In the genomic region with DNA sequence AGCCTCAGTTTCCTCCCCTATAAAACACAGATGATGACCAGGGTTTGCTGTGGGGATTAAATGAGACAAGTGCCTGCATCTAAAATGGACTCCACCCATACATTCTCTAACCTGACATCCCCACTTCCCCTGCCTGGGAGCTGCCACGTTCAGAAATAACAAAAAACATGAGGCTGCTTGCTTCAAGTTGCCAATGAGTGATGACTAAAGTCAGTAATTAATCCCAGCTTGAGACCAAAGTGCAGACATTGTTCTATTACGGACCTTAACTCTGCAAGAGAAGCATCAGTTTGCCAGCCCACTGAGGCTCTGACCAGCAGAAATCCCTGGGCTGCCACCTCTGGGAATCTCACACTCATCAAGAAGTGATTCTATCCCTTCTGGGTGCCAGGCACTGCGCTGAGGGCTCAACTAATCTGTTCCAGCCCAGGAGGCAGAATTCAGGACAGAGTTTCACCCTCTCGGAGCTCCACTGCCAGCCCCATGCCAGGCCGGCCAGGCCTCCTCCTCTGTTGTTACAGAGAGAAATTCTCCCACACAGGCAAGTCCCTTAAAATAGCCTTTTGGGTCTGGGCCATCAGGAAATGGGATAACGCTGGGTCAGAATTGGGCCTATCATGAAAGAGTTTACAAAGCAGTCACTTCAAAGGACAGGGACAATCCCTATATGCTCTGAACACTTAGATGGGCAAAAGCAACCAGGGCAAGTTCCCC, we compare ENCODE assay signal across 13 cellular contexts. TPM values are rescaled to one million over a fixed set of nuclear protein-coding genes. Genes with fewer than 3 reads are reported as not detected.
A peak's percentile ranks its signal among the peaks of the same experiment; 100 is the strongest.
DNase-seq lines count a peak whose midpoint lies in the region; ATAC-seq, FAIRE-seq and TF ChIP-seq lines count a peak whose summit lies in the region.
"Had no signal": no experiment of that assay in that cellular context is flagged by ENCODE, and none has a peak within 500 bp of the region (broad histone marks: within the 10 kb centered on the region; RNA-seq: fewer than 3 reads in every experiment).

No MANE protein-coding gene starts in this region.

- WGBS in GM23248 (ENCODE audit: low coverage in 1 of 2, low lambda C conversion rate in 2 of 2, missing lambda C conversion rate in 2 of 2), 2 experiments, result 9 to 11% methylated on average over 6 of the region's 6 CpGs
- WGBS in H1 (ENCODE audit: extremely low coverage in 1 of 2, insufficient coverage in 1 of 2, insufficient read length in 1 of 2, insufficient replicate concordance in 2 of 2, low coverage in 1 of 2, low lambda C conversion rate in 2 of 2, missing lambda C conversion rate in 1 of 2), 2 experiments, result 89% methylated on average over 6 of the region's 6 CpGs; no CpG with 5 or more reads in 1 of the 2 experiments
- 52% methylated on average over 6 of the region's 6 CpGs for WGBS in smooth muscle cell (ENCODE audit: low lambda C conversion rate)

- H3K36me3 ChIP-seq in GM23248 (ENCODE audit: low read depth) (no peaks in the 10 kb centered on the region), H1 (ENCODE audit: control insufficient read depth in 2 of 4, insufficient read depth in 4 of 4, low read length in 3 of 4) (no peaks in the 10 kb centered on the region), smooth muscle cell (ENCODE audit: low read depth) (no peaks in the 10 kb centered on the region)

- no peak overlapping the region; the same call in 1 of the 2 replicates for H4K8ac ChIP-seq in H1 (ENCODE audit: extremely low read depth, insufficient read depth, low read length)

- no peak overlapping the region for H3K18ac ChIP-seq in H1 (ENCODE audit: extremely low read depth, low read length)

- H4K91ac ChIP-seq in H1 (replicated peaks; ENCODE audit: insufficient read length, low read length), result no peak overlapping the region

- H4K20me1 ChIP-seq in GM23248 (ENCODE audit: insufficient read depth) (no peaks in the 10 kb centered on the region), H1 (replicated peaks in 1 of 2; ENCODE audit: control insufficient read depth in 1 of 2, insufficient read depth in 2 of 2, low read length in 2 of 2) (no peaks in the 10 kb centered on the region), smooth muscle cell (ENCODE audit: low read depth) (peaks cover 96% of the 10 kb centered on the region)

- no peaks in the 10 kb centered on the region for H3K23me2 ChIP-seq in H1 (ENCODE audit: low read depth, low read length)

- H2BK5ac ChIP-seq in H1 (ENCODE audit: low read depth, low read length), result no peak overlapping the region

- H3K9me3 ChIP-seq in GM23248 (ENCODE audit: low read depth), result no peaks in the 10 kb centered on the region
- no peaks in the 10 kb centered on the region for H3K9me3 ChIP-seq in H1 (ENCODE audit: insufficient read depth in 2 of 2, low read depth in 1 of 2, low read length in 1 of 2)
- H3K9me3 ChIP-seq in smooth muscle cell (replicated peaks; ENCODE audit: low read depth), result no peaks in the 10 kb centered on the region

- H3K27me3 ChIP-seq in GM23248 (replicated peaks; ENCODE audit: insufficient read depth) (no peaks in the 10 kb centered on the region), H1 (replicated peaks in 1 of 4; ENCODE audit: control insufficient read depth in 3 of 4, extremely low read depth in 1 of 4, insufficient read depth in 3 of 4, low read length in 3 of 4) (no peaks in the 10 kb centered on the region), smooth muscle cell (ENCODE audit: low read depth) (no peaks in the 10 kb centered on the region)

- H3K27ac ChIP-seq in GM23248 (peak overlapping the region; percentile 89), H1 (ENCODE audit: low read depth, low read length) (no peak overlapping the region), smooth muscle cell (ENCODE audit: low read depth) (peak overlapping the region; percentile 28)

- H3K4me3 ChIP-seq in GM23248 (no peak overlapping the region), H1 (ENCODE audit: extremely low read depth in 1 of 4, insufficient read depth in 2 of 4, low read depth in 3 of 4, low read length in 4 of 4) (no peak overlapping the region), smooth muscle cell (no peak overlapping the region)

- H2BK15ac ChIP-seq in H1 (ENCODE audit: low read length), result no peak overlapping the region

- CTCF ChIA-PET in H1 (lab: Charles Lee; ENCODE audit: partially characterized antibody), result interaction anchor here (0.7 to 2.9 kb wide), 7 partner anchors 11 to 107 kb away, joined by 3 to 14 read pairs (median 3); a partner anchor contains a TSS

- H3F3A ChIP-seq in GM23248 (ENCODE audit: insufficient read depth) (peaks cover 35% of the 10 kb centered on the region), smooth muscle cell (ENCODE audit: low read depth) (no peaks in the 10 kb centered on the region)

- peaks cover 73% of the 10 kb centered on the region for H3K79me2 ChIP-seq in GM23248 (ENCODE audit: insufficient read depth)
- no peaks in the 10 kb centered on the region for H3K79me2 ChIP-seq in H1 (ENCODE audit: control insufficient read depth in 1 of 2, insufficient read depth in 2 of 2, low read length in 2 of 2)
- peaks cover 99% of the 10 kb centered on the region for H3K79me2 ChIP-seq in smooth muscle cell (ENCODE audit: low read depth)

- TF ChIP-seq RAD21 in H1 (IDR thresholded peaks at IDR 0.05 in 1 of 2, conservative IDR thresholded peaks at IDR 0.05 in 1 of 2; ENCODE audit: low read depth in 2 of 2, low read length in 2 of 2), result no peak

- no peaks in the 10 kb centered on the region for H3K27me3 Mint-ChIP-seq in activated naive CD8-positive, alpha-beta T cell treated with anti-CD3 and anti-CD28 coated beads for 36 hours

- TF ChIP-seq POLR2A in H1 (IDR thresholded peaks at IDR 0.05; ENCODE audit: control extremely low read depth in 1 of 2, low read depth in 2 of 2, low read length in 2 of 2), result no peak

- no peaks in the 10 kb centered on the region for H3K36me3 Mint-ChIP-seq in activated naive CD8-positive, alpha-beta T cell treated with anti-CD3 and anti-CD28 coated beads for 36 hours

- DNase-seq in GM23248 (peak; percentile 87), H1 (ENCODE audit: low read depth in 1 of 2, low spot score in 2 of 2) (no peak), left colon (peak in 1 of 2 donors; percentile 44), smooth muscle cell (lab: John Stamatoyannopoulos, UW; ENCODE audit: unreplicated experiment) (no peak), A172 (ENCODE audit: low spot score) (no peak)
- DNase-seq in activated naive CD8-positive, alpha-beta T cell treated with anti-CD3 and anti-CD28 coated beads for 36 hours, result no peak
- DNase-seq in NK-92 treated with Interleukin-12 subunit alpha and Interleukin-12 subunit beta, amount 100 ng/mL, for 24 hours (lab: John Stamatoyannopoulos, UW), result no peak
- DNase-seq: central memory CD4-positive, alpha-beta T cell; midbrain; NCI-H1092; NCI-H526 treated with DMSO at 0.1 percent for 48 hours had no signal

- H2AFZ ChIP-seq in GM23248 (peak overlapping the region; percentile 44; the same call in 1 of the 2 replicates), H1 (ENCODE audit: low read length) (no peak overlapping the region), smooth muscle cell (ENCODE audit: low read depth) (no peak overlapping the region)

- H3K9ac ChIP-seq in GM23248 (peak overlapping the region; percentile 74), H1 (replicated peaks in 1 of 4; ENCODE audit: extremely low read depth in 1 of 4, low read depth in 3 of 4, low read length in 3 of 4) (no peak overlapping the region), smooth muscle cell (ENCODE audit: low read depth) (no peak overlapping the region)

- no peak overlapping the region for H3K23ac ChIP-seq in H1 (ENCODE audit: insufficient read length)

- H2BK20ac ChIP-seq in H1 (ENCODE audit: low read length), result 0 out of 2 replicates have a peak overlapping the region, but pooled peaks have one; percentile 32

- intact Hi-C loops in left colon (cut with DNase I, micrococcal nuclease), result loop anchor here in 1 of 2 donors (5.0 kb wide), 1 partner anchor 52 kb away; no protein-coding TSS in a partner anchor

- POLR2A ChIA-PET in H1 (lab: Charles Lee; ENCODE audit: partially characterized antibody), result interaction anchor here (1.4 kb wide), 1 partner anchor 11 kb away, joined by 6 read pairs; a partner anchor contains a TSS

- TF ChIP-seq CTCF in H1 (IDR thresholded peaks at IDR 0.05; ENCODE audit: control extremely low read depth in 1 of 3, insufficient read depth in 1 of 3, low read depth in 1 of 3, low read length in 3 of 3) (no peak), smooth muscle cell (IDR thresholded peaks at IDR 0.05; ENCODE audit: borderline replicate concordance, insufficient read depth, poor library complexity, severe bottlenecking) (no peak)

- H3K4me2 ChIP-seq in GM23248 (ENCODE audit: unreplicated experiment) (peak overlapping the region; percentile 58), H1 (ENCODE audit: insufficient read depth in 1 of 2, low read depth in 2 of 2, low read length in 2 of 2) (no peak overlapping the region), smooth muscle cell (no peak overlapping the region)

- H3K27ac Mint-ChIP-seq in activated naive CD8-positive, alpha-beta T cell treated with anti-CD3 and anti-CD28 coated beads for 36 hours, result no peak overlapping the region
- H3K27ac Mint-ChIP-seq: activated T-helper 1 cell treated with anti-CD3 and anti-CD28 coated beads, Interleukin-12 subunit alpha, Interleukin-12 subunit beta, Interleukin-2, Interleukin-4 antibody, amounts not matched to agents 30 ng/mL and 10 ng/mL and 1 ng/mL, durations not matched to agents 14 hours and 24 hours and 36 hours had no signal

- TF ChIP-seq EP300 in H1 (IDR thresholded peaks at IDR 0.05; ENCODE audit: borderline replicate concordance in 1 of 2, low read depth in 2 of 2, low read length in 2 of 2), result no peak

- H3K56ac ChIP-seq in H1 (replicated peaks; ENCODE audit: insufficient read length, low read depth, low read length), result no peak overlapping the region

- H3K4me3 Mint-ChIP-seq in activated naive CD8-positive, alpha-beta T cell treated with anti-CD3 and anti-CD28 coated beads for 36 hours, result no peak overlapping the region
- H3K4me3 Mint-ChIP-seq: activated T-helper 1 cell treated with anti-CD3 and anti-CD28 coated beads, Interleukin-12 subunit alpha, Interleukin-12 subunit beta, Interleukin-2, Interleukin-4 antibody, amounts not matched to agents 30 ng/mL and 10 ng/mL and 1 ng/mL, durations not matched to agents 14 hours and 24 hours and 36 hours had no signal

- peak; percentile 22 for ATAC-seq in left colon
- no peak for ATAC-seq in GM19452 (IDR thresholded peaks at IDR 0.05; ENCODE audit: unreplicated experiment)

- H3K14ac ChIP-seq in H1 (ENCODE audit: insufficient read length), result no peak overlapping the region

- no peak overlapping the region for H2AK5ac ChIP-seq in H1 (ENCODE audit: low read depth, low read length)

- in situ Hi-C loops in GM23248 (cut with MboI), result no loop called here

- no peaks in the 10 kb centered on the region for H3K9me2 ChIP-seq in GM23248 (ENCODE audit: insufficient read depth)

- no peak overlapping the region for H2BK12ac ChIP-seq in H1 (ENCODE audit: low read depth, low read length)

- FAIRE-seq in H1 (lab: Jason Lieb, UNC), result no peak

- H4K5ac ChIP-seq in H1 (ENCODE audit: insufficient read length, low read depth, low read length), result no peak overlapping the region

- H3K9me3 Mint-ChIP-seq in activated naive CD8-positive, alpha-beta T cell treated with anti-CD3 and anti-CD28 coated beads for 36 hours, result no peaks in the 10 kb centered on the region
- H3K9me3 Mint-ChIP-seq: activated T-helper 1 cell treated with anti-CD3 and anti-CD28 coated beads, Interleukin-12 subunit alpha, Interleukin-12 subunit beta, Interleukin-2, Interleukin-4 antibody, amounts not matched to agents 30 ng/mL and 10 ng/mL and 1 ng/mL, durations not matched to agents 14 hours and 24 hours and 36 hours had no signal

- no peaks in the 10 kb centered on the region for H3K79me1 ChIP-seq in H1 (ENCODE audit: low read depth, low read length)

- H3K4me1 ChIP-seq in GM23248 (ENCODE audit: insufficient read depth) (peaks cover 24% of the 10 kb centered on the region), H1 (replicated peaks in 1 of 4; ENCODE audit: control insufficient read depth in 3 of 4, insufficient read depth in 4 of 4, low read length in 3 of 4) (peaks cover 15 to 23% (median 18%) of the 10 kb centered on the region in 4 experiments), smooth muscle cell (ENCODE audit: low read depth) (peaks cover 26% of the 10 kb centered on the region)

- no peak overlapping the region for H2BK120ac ChIP-seq in H1 (replicated peaks; ENCODE audit: low read depth, low read length)

- H3K4me1 Mint-ChIP-seq in activated naive CD8-positive, alpha-beta T cell treated with anti-CD3 and anti-CD28 coated beads for 36 hours, result peaks cover 13% of the 10 kb centered on the region

- H3K4ac ChIP-seq in H1 (replicated peaks; ENCODE audit: insufficient read length, low read depth, low read length), result no peak overlapping the region

RNA-seq across cellular contexts. Expression of a gene that starts 11.4 kb away (rescaled TPM):
- 58.0 and 64.0 TPM in 2 replicates for total RNA-seq in GM23248 (2014; rRNA removed; shearing (Covaris generic))
- polyA plus RNA-seq in GM23248 (2016; fragmentation: Nextera tagmentation; extraction: Ambion mirVana), result 31.4 and 34.0 TPM in 2 replicates
- 15.3 and 16.3 TPM in 2 replicates for total RNA-seq in H1 (2021; fragmentation: NEBNext Ultra II Directional; extraction: Animal tissue kit (Norgen Biotek cat#: 25700))
- polyA plus RNA-seq in H1 (2011; rRNA removed), result 5.4 and 7.9 TPM in 2 replicates
- 8.8 TPM for polyA plus RNA-seq in H1 (2011; cell fraction: cytosol; rRNA removed)
- 18.7 TPM for polyA plus RNA-seq in H1 (2011; cell fraction: nucleus; rRNA removed)
- 7.5 to 10.9 TPM (median 9.6 TPM) in 4 replicates for polyA plus RNA-seq in H1 (2012, experiment 1 of 2)
- 5.7 TPM for polyA plus RNA-seq in H1 (2012, experiment 2 of 2)
- 6.2 TPM for polyA plus RNA-seq in H1 (2013, experiment 1 of 2)
- polyA plus RNA-seq in H1 (2013, experiment 2 of 2), result 6.0 TPM
- 5.6 TPM in 2 replicates for polyA minus RNA-seq in H1 (2011; rRNA and poly(A)+ RNA removed)
- 7.1 TPM for polyA minus RNA-seq in H1 (2011; cell fraction: cytosol; rRNA and poly(A)+ RNA removed)
- 4.9 TPM for polyA minus RNA-seq in H1 (2011; cell fraction: nucleus; rRNA and poly(A)+ RNA removed)
- total RNA-seq in left colon, result 10 to 100 TPM; 48.5 to 49.4 TPM
- total RNA-seq in smooth muscle cell, result 37.6 and 37.9 TPM in 2 replicates
- polyA plus RNA-seq in smooth muscle cell, result 30.1 and 33.4 TPM in 2 replicates
- total RNA-seq in A172 (2014; rRNA removed; shearing (Covaris generic)), result 1.7 and 2.0 TPM in 2 replicates
- 10 to 100 TPM; 10.2 to 10.9 TPM for total RNA-seq in activated naive CD8-positive, alpha-beta T cell treated with anti-CD3 and anti-CD28 coated beads for 36 hours
